ENCODE assay signal across 9 cellular contexts in the genomic region with DNA sequence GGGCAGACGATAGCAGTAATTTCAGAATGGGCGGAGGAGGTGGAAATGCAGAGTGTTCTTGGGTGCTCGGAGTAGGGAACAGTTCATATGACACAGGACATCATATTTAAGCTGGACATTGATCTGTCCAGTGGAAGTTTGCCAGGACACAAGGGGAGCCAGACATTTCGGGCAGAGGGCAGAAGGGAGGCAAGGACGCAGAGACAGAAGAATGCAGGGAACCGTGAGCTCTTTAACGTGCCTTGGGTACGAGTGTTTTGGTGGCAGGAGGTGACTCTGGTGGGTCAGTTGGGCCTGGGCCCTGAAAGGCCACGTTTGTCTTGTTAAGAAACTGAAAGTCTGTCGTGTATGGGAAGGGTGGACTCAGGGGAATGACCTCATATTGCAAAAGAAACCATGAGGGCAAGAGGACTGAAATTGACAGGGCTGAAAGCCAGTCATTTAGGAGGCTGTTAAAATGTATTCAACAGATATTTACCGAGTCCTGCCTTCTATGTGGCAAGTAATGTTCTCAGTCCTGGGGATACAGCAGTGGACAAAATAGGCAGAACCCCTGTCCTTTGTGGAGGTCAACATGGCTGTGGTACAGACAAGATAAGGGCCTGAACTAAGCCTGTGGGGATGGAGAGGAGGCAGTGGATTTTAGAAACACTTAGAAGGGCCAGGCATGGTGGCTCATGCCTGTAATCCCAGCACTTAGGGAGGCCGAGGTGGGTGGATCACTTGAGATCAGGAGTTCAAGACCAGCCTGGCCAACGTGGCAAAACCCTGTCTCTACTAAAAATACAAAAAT. TPM values are rescaled to one million over a fixed set of nuclear protein-coding genes. Genes with fewer than 3 reads are reported as not detected.
DNase-seq lines count a peak whose midpoint lies in the region; ATAC-seq and TF ChIP-seq lines count a peak whose summit lies in the region.
"Had no signal": no experiment of that assay in that cellular context is flagged by ENCODE, and none has a peak within 500 bp of the region (broad histone marks: within the 10 kb centered on the region; RNA-seq: fewer than 3 reads in every experiment).

No MANE protein-coding gene starts in this region.

- no peak overlapping the region for H3K4me3 Mint-ChIP-seq in activated naive CD4-positive, alpha-beta T cell treated with anti-CD3 and anti-CD28 coated beads, Interleukin-2, amount 50 U/mL, for 24 hours
- H3K4me3 Mint-ChIP-seq in central memory CD8-positive, alpha-beta T cell: peak overlapping the region; percentile 88

- H3K4me3 ChIP-seq in lower lobe of right lung: peak overlapping the region; percentile 35
- H3K4me3 ChIP-seq in upper lobe of right lung: peak overlapping the region; percentile 87

- TF ChIP-seq CTCF in lower lobe of right lung (IDR thresholded peaks at IDR 0.05) (no peak), upper lobe of right lung (IDR thresholded peaks at IDR 0.05) (no peak)

- H3K4me1 ChIP-seq in lower lobe of right lung (peaks cover 22% of the 10 kb centered on the region), upper lobe of right lung (peaks cover 12% of the 10 kb centered on the region)

- no peak for ATAC-seq in central memory CD8-positive, alpha-beta T cell (replicated peaks; ENCODE audit: extremely low read depth, poor library complexity, severe bottlenecking)
- no peak for ATAC-seq in lower lobe of right lung
- no peak for ATAC-seq in upper lobe of right lung

- no peak for DNase-seq in activated naive CD4-positive, alpha-beta T cell (lab: John Stamatoyannopoulos, UW)
- DNase-seq in central memory CD8-positive, alpha-beta T cell (ENCODE audit: low spot score in 2 of 2): no peak
- no peak for DNase-seq in lower lobe of right lung
- no peak for DNase-seq in upper lobe of right lung
- no peak for DNase-seq in NCI-H1105 (lab: John Stamatoyannopoulos, UW)
- no peak for DNase-seq in HPDE6-E6E7 (ENCODE audit: extremely low spot score)
- no peak for DNase-seq in anterior cingulate cortex (lab: John Stamatoyannopoulos, UW)
- DNase-seq: central memory CD4-positive, alpha-beta T cell had no signal

- H3K9me3 ChIP-seq in lower lobe of right lung: no peaks in the 10 kb centered on the region
- no peaks in the 10 kb centered on the region for H3K9me3 ChIP-seq in upper lobe of right lung

- H3K27ac ChIP-seq in lower lobe of right lung (peak overlapping the region; percentile 53), upper lobe of right lung (peak overlapping the region; percentile 47)

- intact Hi-C loops in lower lobe of right lung (cut with DNase I) (no loop called here), upper lobe of right lung (cut with DNase I) (no loop called here)

- no peaks in the 10 kb centered on the region for H3K9me3 Mint-ChIP-seq in activated naive CD4-positive, alpha-beta T cell treated with anti-CD3 and anti-CD28 coated beads, Interleukin-2, amount 50 U/mL, for 24 hours
- H3K9me3 Mint-ChIP-seq in central memory CD8-positive, alpha-beta T cell: no peaks in the 10 kb centered on the region

- peak overlapping the region; percentile 83 for H3K27ac Mint-ChIP-seq in activated naive CD4-positive, alpha-beta T cell treated with anti-CD3 and anti-CD28 coated beads, Interleukin-2, amount 50 U/mL, for 24 hours
- H3K27ac Mint-ChIP-seq in central memory CD8-positive, alpha-beta T cell (ENCODE audit: low read depth): peak overlapping the region; percentile 19

- H3K36me3 ChIP-seq in lower lobe of right lung: no peaks in the 10 kb centered on the region
- no peaks in the 10 kb centered on the region for H3K36me3 ChIP-seq in upper lobe of right lung

- no peaks in the 10 kb centered on the region for H3K27me3 ChIP-seq in lower lobe of right lung (ENCODE audit: low read depth)
- no peaks in the 10 kb centered on the region for H3K27me3 ChIP-seq in upper lobe of right lung

- H3K36me3 Mint-ChIP-seq in activated naive CD4-positive, alpha-beta T cell treated with anti-CD3 and anti-CD28 coated beads, Interleukin-2, amount 50 U/mL, for 24 hours: no peaks in the 10 kb centered on the region
- peaks cover 17% of the 10 kb centered on the region for H3K36me3 Mint-ChIP-seq in central memory CD8-positive, alpha-beta T cell (ENCODE audit: insufficient read depth)

- H3K4me1 Mint-ChIP-seq in activated naive CD4-positive, alpha-beta T cell treated with anti-CD3 and anti-CD28 coated beads, Interleukin-2, amount 50 U/mL, for 24 hours: peaks cover 62% of the 10 kb centered on the region
- H3K4me1 Mint-ChIP-seq in central memory CD8-positive, alpha-beta T cell: peaks cover 69% of the 10 kb centered on the region

- H3K27me3 Mint-ChIP-seq in activated naive CD4-positive, alpha-beta T cell treated with anti-CD3 and anti-CD28 coated beads, Interleukin-2, amount 50 U/mL, for 24 hours: no peaks in the 10 kb centered on the region
- H3K27me3 Mint-ChIP-seq in central memory CD8-positive, alpha-beta T cell: no peaks in the 10 kb centered on the region

RNA-seq across cellular contexts. Expression of a gene that starts 2.2 kb away (rescaled TPM):
- total RNA-seq in lower lobe of right lung: 53.4 TPM
- total RNA-seq in upper lobe of right lung: 61.5 TPM

RNA-seq across cellular contexts. Expression of a gene that starts 59.2 kb away (rescaled TPM):
- total RNA-seq in lower lobe of right lung (0.38 TPM), upper lobe of right lung (0.78 TPM)
